ENCODE assay signal across 1 cellular context in genomic region chr6:28657367-28657755, GRCh38.
TF ChIP-seq lines count a peak whose summit lies in the region.

No MANE protein-coding gene starts in this region.

TF ChIP-seq in A549, 52 proteins besides CTCF, POLR2A, EP300 and RAD21 (continued from another document):
- TF ChIP-seq ATOH8 (CRISPR knock-in tag; IDR thresholded peaks at IDR 0.05; ENCODE audit: low read depth) (no peak), NPAS2 (CRISPR knock-in tag; IDR thresholded peaks at IDR 0.05; ENCODE audit: borderline replicate concordance) (no peak), RNF2 (IDR thresholded peaks at IDR 0.05; ENCODE audit: borderline replicate concordance, low read depth) (no peak), FOXS1 (CRISPR knock-in tag; IDR thresholded peaks at IDR 0.05) (no peak), REST (IDR thresholded peaks at IDR 0.05) (no peak), ESRRA (IDR thresholded peaks at IDR 0.05; ENCODE audit: borderline replicate concordance, low read length) (no peak), CHD4 (IDR thresholded peaks at IDR 0.05; ENCODE audit: borderline replicate concordance) (no peak), JUN (IDR thresholded peaks at IDR 0.05) (no peak), HDAC2 (IDR thresholded peaks at IDR 0.05) (no peak), CHD2 (IDR thresholded peaks at IDR 0.05; ENCODE audit: low read length, partially characterized antibody) (no peak), ZC3H11A (IDR thresholded peaks at IDR 0.05) (no peak), BHLHE40 (IDR thresholded peaks at IDR 0.05; ENCODE audit: low read depth, low read length) (no peak), FOSB (CRISPR knock-in tag; IDR thresholded peaks at IDR 0.05) (no peak), ELK1 (IDR thresholded peaks at IDR 0.05; ENCODE audit: low read depth, low read length) (no peak)
